Comparison of ENCODE assay signal across 10 cellular contexts in genomic region chr2:38652431-38653273, GRCh38. TPM values are rescaled to one million over a fixed set of nuclear protein-coding genes. Genes with fewer than 3 reads are reported as not detected.
A peak's percentile ranks its signal among the peaks of the same experiment; 100 is the strongest.
DNase-seq lines count a peak whose midpoint lies in the region; ATAC-seq and TF ChIP-seq lines count a peak whose summit lies in the region.
"Had no signal": no experiment of that assay in that cellular context is flagged by ENCODE, and none has a peak within 500 bp of the region (broad histone marks: within the 10 kb centered on the region; RNA-seq: fewer than 3 reads in every experiment).

No MANE protein-coding gene starts in this region.

- peak overlapping the region; percentile 22 for H3K27ac ChIP-seq in CD8-positive, alpha-beta memory T cell (ENCODE audit: low read depth, low read length)
- no peak overlapping the region for H3K27ac ChIP-seq in neuronal stem cell (replicated peaks; ENCODE audit: low read length)
- no peak overlapping the region for H3K27ac ChIP-seq in brain microvascular endothelial cell

- H3K27me3 Mint-ChIP-seq in CD8-positive, alpha-beta memory T cell, result no peaks in the 10 kb centered on the region
- H3K27me3 Mint-ChIP-seq in T-helper 17 cell, result no peaks in the 10 kb centered on the region

- no peak overlapping the region for H4K91ac ChIP-seq in neuronal stem cell (ENCODE audit: low read depth, low read length, poor library complexity)

- TF ChIP-seq CTCF in brain microvascular endothelial cell (IDR thresholded peaks at IDR 0.05; ENCODE audit: low read depth, low read length, missing control alignments), result no peak

- no peak overlapping the region for H4K8ac ChIP-seq in neuronal stem cell (ENCODE audit: low read depth, low read length)

- H3K9me3 ChIP-seq in CD8-positive, alpha-beta memory T cell (ENCODE audit: low read length), result no peaks in the 10 kb centered on the region
- H3K9me3 ChIP-seq in T-helper 17 cell (ENCODE audit: control insufficient read depth, low read length, poor library complexity, severe bottlenecking) (no peaks in the 10 kb centered on the region), neuronal stem cell (replicated peaks in 1 of 2; ENCODE audit: control insufficient read depth in 2 of 2, insufficient read depth in 1 of 2, low read depth in 1 of 2, low read length in 2 of 2) (no peaks in the 10 kb centered on the region)

- no peak overlapping the region for H2AK5ac ChIP-seq in neuronal stem cell (ENCODE audit: low read depth, low read length)

- H3K4me3 ChIP-seq in CD8-positive, alpha-beta memory T cell (ENCODE audit: low read length), result peak overlapping the region; percentile 13
- H3K4me3 ChIP-seq in neuronal stem cell (ENCODE audit: low read length in 2 of 2), result no peak overlapping the region
- no peak overlapping the region for H3K4me3 ChIP-seq in brain microvascular endothelial cell (ENCODE audit: low read depth, low read length)

- H3K18ac ChIP-seq in neuronal stem cell (ENCODE audit: low read length), result no peak overlapping the region

- no peak overlapping the region for H3K23ac ChIP-seq in neuronal stem cell (ENCODE audit: low read depth, low read length, poor library complexity)

- no peak for DNase-seq in CD8-positive, alpha-beta memory T cell
- DNase-seq in T-helper 17 cell (no peak), islet precursor cell (peak; percentile 14), neuronal stem cell (ENCODE audit: low spot score) (no peak), brain microvascular endothelial cell (no peak), midbrain (lab: John Stamatoyannopoulos, UW) (no peak), anterior cingulate cortex (lab: John Stamatoyannopoulos, UW) (no peak)
- DNase-seq: DMS79 treated with DMSO at 0.1 percent for 48 hours, KG1 had no signal

- ATAC-seq in GM21529 (IDR thresholded peaks at IDR 0.05; ENCODE audit: unreplicated experiment) (peak; percentile 46), T-helper 17 cell (no peak)

- no peak overlapping the region for H2BK12ac ChIP-seq in neuronal stem cell (ENCODE audit: low read length)

- peak overlapping the region in 6 of 7 donors; percentile 10 to 78 (median 62) for H3K4me3 Mint-ChIP-seq in CD8-positive, alpha-beta memory T cell
- H3K4me3 Mint-ChIP-seq in T-helper 17 cell, result peak overlapping the region; percentile 4

- no peak overlapping the region for H3K14ac ChIP-seq in neuronal stem cell (ENCODE audit: low read length)

- H2BK5ac ChIP-seq in neuronal stem cell (ENCODE audit: low read length), result no peak overlapping the region

- no peaks in the 10 kb centered on the region for H3K79me1 ChIP-seq in neuronal stem cell (ENCODE audit: low read depth, low read length)

- H3K27ac Mint-ChIP-seq in CD8-positive, alpha-beta memory T cell, result peak overlapping the region; percentile 85 to 98 (median 93)
- H3K27ac Mint-ChIP-seq in T-helper 17 cell, result peak overlapping the region; percentile 97

- no CpG with 5 or more reads among the region's 6 CpGs for WGBS in neuronal stem cell (ENCODE audit: extremely low coverage in 2 of 2, insufficient read length in 2 of 2, insufficient replicate concordance in 1 of 2), 2 donors

- CTCF ChIA-PET in CD8-positive, alpha-beta memory T cell (lab: Charles Lee), result interaction anchor here (0.6 to 4.8 kb wide), 8 partner anchors 9 to 81 kb away, joined by 3 to 24 read pairs (median 4); partner anchors contain the start of genes GALM and HNRNPLL

- no peak overlapping the region for H2BK120ac ChIP-seq in neuronal stem cell (ENCODE audit: low read depth, low read length)

- no peak overlapping the region for H3K4me2 ChIP-seq in neuronal stem cell (ENCODE audit: insufficient read depth, low read length, poor library complexity, severe bottlenecking)

- peaks cover 0 to 8% (median 3%) of the 10 kb centered on the region in 3 donors for H3K36me3 Mint-ChIP-seq in CD8-positive, alpha-beta memory T cell
- H3K36me3 Mint-ChIP-seq in T-helper 17 cell (ENCODE audit: low read depth), result peaks cover 3% of the 10 kb centered on the region

- H3K4ac ChIP-seq in neuronal stem cell (ENCODE audit: low read length), result no peak overlapping the region

- no peak overlapping the region for H3K9ac ChIP-seq in neuronal stem cell (ENCODE audit: low read depth, low read length, poor library complexity)

- POLR2A ChIA-PET in CD8-positive, alpha-beta memory T cell (lab: Charles Lee), result interaction anchor here (0.6 to 1.8 kb wide), 6 partner anchors 12 to 640 kb away, joined by 3 to 13 read pairs (median 5); partner anchors contain the start of gene GALM

- peaks cover 0 to 3% (median 0%) of the 10 kb centered on the region in 5 donors for H3K9me3 Mint-ChIP-seq in CD8-positive, alpha-beta memory T cell

- H3K36me3 ChIP-seq in CD8-positive, alpha-beta memory T cell (ENCODE audit: insufficient read depth, low read length), result no peaks in the 10 kb centered on the region
- no peaks in the 10 kb centered on the region for H3K36me3 ChIP-seq in neuronal stem cell (replicated peaks in 1 of 2; ENCODE audit: control insufficient read depth in 2 of 2, insufficient read depth in 2 of 2, low read length in 2 of 2)
- H3K36me3 ChIP-seq in brain microvascular endothelial cell (replicated peaks), result no peaks in the 10 kb centered on the region

- no peak overlapping the region for H2AFZ ChIP-seq in neuronal stem cell (ENCODE audit: low read length)

- H3K4me1 ChIP-seq in CD8-positive, alpha-beta memory T cell (ENCODE audit: insufficient read depth, low read length), result peaks cover 41% of the 10 kb centered on the region
- H3K4me1 ChIP-seq in neuronal stem cell (ENCODE audit: control insufficient read depth in 2 of 2, insufficient read depth in 1 of 2, low read depth in 1 of 2, low read length in 2 of 2), result no peaks in the 10 kb centered on the region

- no peaks in the 10 kb centered on the region for H3K27me3 ChIP-seq in CD8-positive, alpha-beta memory T cell (ENCODE audit: insufficient read depth, low read length, poor library complexity, severe bottlenecking)
- peaks cover 0 to 3% (median 0%) of the 10 kb centered on the region in 3 experiments for H3K27me3 ChIP-seq in neuronal stem cell (ENCODE audit: control insufficient read depth in 3 of 3, insufficient read depth in 3 of 3, low read depth in 1 of 3, low read length in 3 of 3)
- H3K27me3 ChIP-seq in brain microvascular endothelial cell (replicated peaks), result no peaks in the 10 kb centered on the region

- peaks cover 40 to 64% (median 58%) of the 10 kb centered on the region in 3 donors for H3K4me1 Mint-ChIP-seq in CD8-positive, alpha-beta memory T cell
- peaks cover 46% of the 10 kb centered on the region for H3K4me1 Mint-ChIP-seq in T-helper 17 cell

- no peak overlapping the region for H2BK15ac ChIP-seq in neuronal stem cell (ENCODE audit: low read length)

- in situ Hi-C loops in brain microvascular endothelial cell (cut with HindIII; ENCODE audit: low pct_ligation_motif_present, low sequenced_read_pairs), result no loop called here

RNA-seq across cellular contexts. Expression of gene GALM, which starts 13.3 kb away (rescaled TPM):
- total RNA-seq in CD8-positive, alpha-beta memory T cell, result 100 to 1,000 TPM; 107 to 109 TPM
- 51.4 TPM for polyA plus RNA-seq in CD8-positive, alpha-beta memory T cell
- 10 to 100 TPM; 18.5 to 28.3 TPM for total RNA-seq in T-helper 17 cell
- polyA plus RNA-seq in neuronal stem cell (2013, experiment 1 of 2), result 10.8 TPM
- 10.4 TPM for polyA plus RNA-seq in neuronal stem cell (2013, experiment 2 of 2)

RNA-seq across cellular contexts. Expression of gene HNRNPLL, which starts 49.9 kb away (rescaled TPM):
- 10 to 100 TPM; 77.4 to 80.8 TPM for total RNA-seq in CD8-positive, alpha-beta memory T cell
- polyA plus RNA-seq in CD8-positive, alpha-beta memory T cell, result 65.4 TPM
- 10 to 100 TPM; 81.5 to 91.5 TPM for total RNA-seq in T-helper 17 cell
- 38.1 TPM for polyA plus RNA-seq in neuronal stem cell (2013, experiment 1 of 2)
- 38.5 TPM for polyA plus RNA-seq in neuronal stem cell (2013, experiment 2 of 2)
